ENCODE assay signal across 12 cellular contexts in genomic region chr7:214410-215212, GRCh38. TPM values are rescaled to one million over a fixed set of nuclear protein-coding genes. Genes with fewer than 3 reads are reported as not detected.
DNase-seq lines count a peak whose midpoint lies in the region; ATAC-seq and TF ChIP-seq lines count a peak whose summit lies in the region.
"Had no signal": no experiment of that assay in that cellular context is flagged by ENCODE, and none has a peak within 500 bp of the region (broad histone marks: within the 10 kb centered on the region; RNA-seq: fewer than 3 reads in every experiment).

No MANE protein-coding gene starts in this region.

- H3K79me2 ChIP-seq in hepatocyte, result peaks cover 37% of the 10 kb centered on the region

- no peak for ATAC-seq in GM18517 (IDR thresholded peaks at IDR 0.05; ENCODE audit: unreplicated experiment)
- ATAC-seq in GM18498 (IDR thresholded peaks at IDR 0.05; ENCODE audit: unreplicated experiment), result no peak
- ATAC-seq: Right ventricle myocardium inferior had no signal

- H3K9ac ChIP-seq in skeletal muscle tissue (ENCODE audit: low read depth in 1 of 3, low read length in 3 of 3), result peak overlapping the region in 2 of 3 donors; percentile 50 to 57
- H3K9ac ChIP-seq: parathyroid adenoma had no signal

- H3K4me3 ChIP-seq in hepatocyte, result no peak overlapping the region
- no peak overlapping the region for H3K4me3 ChIP-seq in skeletal muscle tissue (ENCODE audit: low read length in 3 of 3)
- H3K4me3 ChIP-seq: esophagus squamous epithelium had no signal

- no peak overlapping the region for H3K4me2 ChIP-seq in hepatocyte

- no peaks in the 10 kb centered on the region for H3K9me2 ChIP-seq in hepatocyte (replicated peaks; ENCODE audit: insufficient read depth)

- peaks cover 5% of the 10 kb centered on the region for H4K20me1 ChIP-seq in hepatocyte (ENCODE audit: insufficient read depth, poor library complexity, severe bottlenecking)

- no peak overlapping the region for H2AFZ ChIP-seq in hepatocyte
- H2AFZ ChIP-seq: parathyroid adenoma had no signal

- H3K27ac ChIP-seq in hepatocyte (peak overlapping the region; percentile 79), skeletal muscle tissue (ENCODE audit: low read depth, low read length) (no peak overlapping the region)
- H3K27ac ChIP-seq: parathyroid adenoma had no signal

- H3K36me3 ChIP-seq in hepatocyte (replicated peaks; ENCODE audit: insufficient read depth, low read depth), result no peaks in the 10 kb centered on the region
- peaks cover 0 to 13% (median 7%) of the 10 kb centered on the region in 3 donors for H3K36me3 ChIP-seq in skeletal muscle tissue (ENCODE audit: control insufficient read depth in 3 of 3, insufficient read depth in 3 of 3, low read length in 3 of 3)

- DNase-seq in HCEC 1CT (peak; percentile 44), astrocyte of the hippocampus (ENCODE audit: low read depth, low spot score) (peak; percentile 92), hepatocyte (ENCODE audit: low spot score) (peak; percentile 60), activated T-cell treated with anti-CD3 and anti-CD28 coated beads for 4 hours (no peak), ecto neural progenitor cell (ENCODE audit: low spot score) (no peak)
- DNase-seq: esophagus squamous epithelium; stimulated activated CD4-positive, alpha-beta T cell treated with anti-CD3 and anti-CD28 coated beads, Interleukin-4, amount 100 ng/mL, for 4 hours had no signal

- no peaks in the 10 kb centered on the region for H3K9me3 ChIP-seq in hepatocyte (ENCODE audit: low read depth)
- H3K9me3 ChIP-seq in skeletal muscle tissue (ENCODE audit: control insufficient read depth in 3 of 3, low read length in 3 of 3), result no peaks in the 10 kb centered on the region
- H3K9me3 ChIP-seq: esophagus squamous epithelium had no signal

- H3K4me1 ChIP-seq in hepatocyte (ENCODE audit: insufficient read depth) (peaks cover 24% of the 10 kb centered on the region), skeletal muscle tissue (ENCODE audit: control insufficient read depth in 3 of 3, insufficient read depth in 3 of 3, low read length in 3 of 3) (peaks cover 12 to 19% (median 17%) of the 10 kb centered on the region in 3 donors)
- H3K4me1 ChIP-seq: parathyroid adenoma had no signal

- no peak for TF ChIP-seq CTCF in hepatocyte (IDR thresholded peaks at IDR 0.05; ENCODE audit: poor library complexity)

- no peaks in the 10 kb centered on the region for H3K27me3 ChIP-seq in hepatocyte
- H3K27me3 ChIP-seq in skeletal muscle tissue (ENCODE audit: control insufficient read depth in 3 of 3, insufficient read depth in 3 of 3, low read length in 3 of 3), result no peaks in the 10 kb centered on the region
- H3K27me3 ChIP-seq: esophagus squamous epithelium had no signal

- 84% methylated on average over 36 of the region's 36 CpGs for WGBS in hepatocyte (ENCODE audit: low lambda C conversion rate, missing lambda C conversion rate)

RNA-seq across cellular contexts. Expression of gene FAM20C, which starts 22.2 kb away (rescaled TPM):
- total RNA-seq in hepatocyte, result 42.5 and 47.8 TPM in 2 replicates
- polyA plus RNA-seq in hepatocyte, result 24.4 and 26.2 TPM in 2 replicates
- 14.6 TPM for total RNA-seq in skeletal muscle tissue

Comparison
In these comparisons a context has a peak if more than half of its experiments do, and no peak if none do; other contexts are left out.
1. DNase-seq: peak in HCEC 1CT (single experiment), astrocyte of the hippocampus (single experiment) and hepatocyte (single experiment); none in activated T-cell treated with anti-CD3 and anti-CD28 coated beads for 4 hours (single experiment) and ecto neural progenitor cell (single experiment).